Comparison of ENCODE assay signal across 9 cellular contexts in genomic region chr1:247906504-247907047, GRCh38. TPM values are rescaled to one million over a fixed set of nuclear protein-coding genes. Genes with fewer than 3 reads are reported as not detected.
A peak's percentile ranks its signal among the peaks of the same experiment; 100 is the strongest.
DNase-seq lines count a peak whose midpoint lies in the region; ATAC-seq, FAIRE-seq and TF ChIP-seq lines count a peak whose summit lies in the region.
"Had no signal": no experiment of that assay in that cellular context is flagged by ENCODE, and none has a peak within 500 bp of the region (broad histone marks: within the 10 kb centered on the region; RNA-seq: fewer than 3 reads in every experiment).

No MANE protein-coding gene starts in this region.

- H3K4me3 ChIP-seq in RWPE2 (ENCODE audit: severe bottlenecking) (no peak overlapping the region), endothelial cell of umbilical vein (replicated peaks in 1 of 3; ENCODE audit: insufficient read depth in 1 of 3, low read depth in 1 of 3, low read length in 3 of 3) (no peak overlapping the region), endodermal cell (ENCODE audit: low read length) (no peak overlapping the region)
- H3K4me3 ChIP-seq: SJSA1 had no signal

- no peaks in the 10 kb centered on the region for H3K27me3 Mint-ChIP-seq in activated CD4-positive, alpha-beta T cell treated with anti-CD3 and anti-CD28 coated beads for 36 hours
- no peaks in the 10 kb centered on the region for H3K27me3 Mint-ChIP-seq in endodermal cell (ENCODE audit: insufficient read depth)

- H3K9me1 ChIP-seq in endothelial cell of umbilical vein (replicated peaks; ENCODE audit: control insufficient read depth, extremely low read depth, insufficient read depth, low read length) = no peaks in the 10 kb centered on the region

- peak; percentile 93 for ATAC-seq in activated CD4-positive, alpha-beta T cell treated with anti-CD3 and anti-CD28 coated beads for 36 hours
- ATAC-seq in RWPE2 (ENCODE audit: low read depth) (peak; percentile 98), HG02870 (IDR thresholded peaks at IDR 0.05; ENCODE audit: unreplicated experiment) (no peak)

- TF ChIP-seq CTCF in RWPE2 (IDR thresholded peaks at IDR 0.05; ENCODE audit: poor library complexity, severe bottlenecking) (no peak), endothelial cell of umbilical vein (IDR thresholded peaks at IDR 0.05; ENCODE audit: extremely low read depth in 1 of 2, insufficient read depth in 1 of 2, low read depth in 1 of 2, low read length in 2 of 2) (no peak), endodermal cell (conservative IDR thresholded peaks at IDR 0.05) (no peak)

- H3K36me3 ChIP-seq in RWPE2 (ENCODE audit: low read depth) (no peaks in the 10 kb centered on the region), endothelial cell of umbilical vein (ENCODE audit: control insufficient read depth in 2 of 2, extremely low read depth in 1 of 2, insufficient read depth in 2 of 2, low read length in 2 of 2) (no peaks in the 10 kb centered on the region), endodermal cell (ENCODE audit: control insufficient read depth, insufficient read depth, low read length) (no peaks in the 10 kb centered on the region)
- H3K36me3 ChIP-seq: SJSA1 had no signal

- no peak for TF ChIP-seq POLR2A in endothelial cell of umbilical vein (IDR thresholded peaks at IDR 0.05; ENCODE audit: low read depth, low read length)

- H3K27ac ChIP-seq in RWPE2 (ENCODE audit: poor library complexity, severe bottlenecking) (no peak overlapping the region), endothelial cell of umbilical vein (ENCODE audit: insufficient read depth, low read depth, low read length) (no peak overlapping the region), endodermal cell (ENCODE audit: low read depth, low read length) (no peak overlapping the region)
- H3K27ac ChIP-seq: SJSA1 had no signal

- peak; percentile 50 for DNase-seq in activated CD4-positive, alpha-beta T cell treated with anti-CD3 and anti-CD28 coated beads for 36 hours
- no peak for DNase-seq in activated CD4-positive, alpha-beta T cell treated with anti-CD3 and anti-CD28 coated beads for 48 hours
- DNase-seq in RWPE2 (ENCODE audit: low spot score) (no peak), endothelial cell of umbilical vein (ENCODE audit: low read depth, low spot score) (peak; percentile 21), occipital lobe (lab: John Stamatoyannopoulos, UW) (no peak), endodermal cell (no peak)
- peak; percentile 22 for DNase-seq in stimulated activated CD4-positive, alpha-beta T cell treated with anti-CD3 and anti-CD28 coated beads, Interleukin-1b, Interleukin-23, amount 100 ng/mL, for 48 hours

- no peaks in the 10 kb centered on the region for H3K9me3 ChIP-seq in RWPE2 (ENCODE audit: severe bottlenecking)
- H3K9me3 ChIP-seq in endothelial cell of umbilical vein (replicated peaks; ENCODE audit: control insufficient read depth, insufficient read depth, low read length) = peaks cover 4% of the 10 kb centered on the region
- H3K9me3 ChIP-seq in endodermal cell (ENCODE audit: control insufficient read depth, low read length) = peaks cover 59% of the 10 kb centered on the region

- POLR2A ChIA-PET in activated CD4-positive, alpha-beta T cell treated with anti-CD3 and anti-CD28 coated beads for 36 hours (lab: Charles Lee) = interaction anchor here (0.6 kb wide), 1 partner anchor 516 kb away, joined by 6 read pairs; no protein-coding TSS in a partner anchor
- POLR2A ChIA-PET in endothelial cell of umbilical vein (lab: Charles Lee) = interaction anchor here (0.6 kb wide), 1 partner anchor 815 kb away, joined by 9 read pairs; no protein-coding TSS in a partner anchor

- BruUV-seq in endothelial cell of umbilical vein (replicated peaks; lab: Mats Ljungman, UMichigan) = no TSS peak

- H3K9ac ChIP-seq in endothelial cell of umbilical vein (replicated peaks; ENCODE audit: extremely low read depth, insufficient read depth, low read length) (no peak overlapping the region), endodermal cell (ENCODE audit: extremely low read depth, low read length, poor library complexity, severe bottlenecking) (no peak overlapping the region)

- peaks cover 33% of the 10 kb centered on the region for H3K4me1 Mint-ChIP-seq in activated CD4-positive, alpha-beta T cell treated with anti-CD3 and anti-CD28 coated beads for 36 hours
- no peaks in the 10 kb centered on the region for H3K4me1 Mint-ChIP-seq in endodermal cell

- H3K36me3 Mint-ChIP-seq in activated CD4-positive, alpha-beta T cell treated with anti-CD3 and anti-CD28 coated beads for 36 hours (ENCODE audit: low read depth) = no peaks in the 10 kb centered on the region
- H3K36me3 Mint-ChIP-seq in endodermal cell (ENCODE audit: low read depth) = peaks cover 5% of the 10 kb centered on the region

- H3K27ac Mint-ChIP-seq in activated CD4-positive, alpha-beta T cell treated with anti-CD3 and anti-CD28 coated beads for 36 hours = peak overlapping the region; percentile 61
- no peak overlapping the region for H3K27ac Mint-ChIP-seq in endodermal cell

- CTCF ChIA-PET in activated CD4-positive, alpha-beta T cell treated with anti-CD3 and anti-CD28 coated beads for 36 hours (lab: Charles Lee) = interaction anchor here (0.9 to 1.2 kb wide), 3 partner anchors 9 to 18 kb away, joined by 3 read pairs; partner anchors contain the start of gene OR2AJ1
- CTCF ChIA-PET in endothelial cell of umbilical vein (lab: Charles Lee) = no interaction called here

- dilution Hi-C loops in endothelial cell of umbilical vein (cut with MboI; ENCODE audit: extremely low pct_ligation_motif_present, low sequenced_read_pairs) = no loop called here

- peaks cover 8% of the 10 kb centered on the region for H3K9me3 Mint-ChIP-seq in activated CD4-positive, alpha-beta T cell treated with anti-CD3 and anti-CD28 coated beads for 36 hours (ENCODE audit: low read depth)
- H3K9me3 Mint-ChIP-seq in endodermal cell = peaks cover 81% of the 10 kb centered on the region

- H3K4me2 ChIP-seq in endothelial cell of umbilical vein (ENCODE audit: insufficient read depth, low read length) = no peak overlapping the region

- no peaks in the 10 kb centered on the region for H3K27me3 ChIP-seq in RWPE2 (ENCODE audit: insufficient read depth, poor library complexity, severe bottlenecking)
- H3K27me3 ChIP-seq in endothelial cell of umbilical vein (ENCODE audit: control insufficient read depth in 2 of 2, insufficient read depth in 2 of 2, low read length in 2 of 2) = no peaks in the 10 kb centered on the region
- no peaks in the 10 kb centered on the region for H3K27me3 ChIP-seq in endodermal cell (ENCODE audit: control insufficient read depth, insufficient read depth, low read length, poor library complexity, severe bottlenecking)
- H3K27me3 ChIP-seq: SJSA1 had no signal

- H3K4me1 ChIP-seq in RWPE2 (ENCODE audit: insufficient read depth, poor library complexity, severe bottlenecking) = no peaks in the 10 kb centered on the region
- no peaks in the 10 kb centered on the region for H3K4me1 ChIP-seq in endothelial cell of umbilical vein (ENCODE audit: control insufficient read depth, extremely low read depth, insufficient read depth, low read length)
- H3K4me1 ChIP-seq in endodermal cell (ENCODE audit: control insufficient read depth, insufficient read depth, low read length) = no peaks in the 10 kb centered on the region
- H3K4me1 ChIP-seq: SJSA1 had no signal

- intact Hi-C loops in activated CD4-positive, alpha-beta T cell treated with anti-CD3 and anti-CD28 coated beads for 36 hours (cut with DNase I, micrococcal nuclease) = loop anchor here (1.0 to 5.0 kb wide), 2 partner anchors 31 to 499 kb away; no protein-coding TSS in a partner anchor
- intact Hi-C loops in endothelial cell of umbilical vein (cut with micrococcal nuclease) = no loop called here

- H4K20me1 ChIP-seq in endothelial cell of umbilical vein (replicated peaks; ENCODE audit: control insufficient read depth, extremely low read depth, insufficient read depth, low read length) = no peaks in the 10 kb centered on the region

- H2AFZ ChIP-seq in endothelial cell of umbilical vein (ENCODE audit: low read depth, low read length) = no peak overlapping the region

- H3K4me3 Mint-ChIP-seq in activated CD4-positive, alpha-beta T cell treated with anti-CD3 and anti-CD28 coated beads for 36 hours = peak overlapping the region; percentile 53
- no peak overlapping the region for H3K4me3 Mint-ChIP-seq in endodermal cell

- no peaks in the 10 kb centered on the region for H3K79me2 ChIP-seq in endothelial cell of umbilical vein (ENCODE audit: control insufficient read depth, insufficient read depth, low read length)

- WGBS in endodermal cell (ENCODE audit: insufficient coverage in 1 of 2, insufficient read length in 1 of 2), 2 experiments = 64 to 88% methylated on average over 2 to 7 of the region's 7 CpGs

- no peak for FAIRE-seq in endothelial cell of umbilical vein (lab: Jason Lieb, UNC)

RNA-seq across cellular contexts. Expression of gene OR2W3, which starts 11.2 kb away (rescaled TPM):
- not detected for total RNA-seq in activated CD4-positive, alpha-beta T cell treated with anti-CD3 and anti-CD28 coated beads for 36 hours
- total RNA-seq in endothelial cell of umbilical vein (not detected in 2 replicates), occipital lobe (1.6 TPM), endodermal cell (1 to 10 TPM in 1 of 2 donors, under 1 TPM in 1; 0.29 to 1.6 TPM)
- not detected in 2 replicates for polyA plus RNA-seq in endothelial cell of umbilical vein
- not detected in 2 replicates for polyA plus RNA-seq in endothelial cell of umbilical vein (2011; cell fraction: cytosol; rRNA removed)
- not detected in 2 replicates for polyA plus RNA-seq in endothelial cell of umbilical vein (2011; cell fraction: nucleus; rRNA removed)
- not detected in 2 replicates for polyA plus RNA-seq in endothelial cell of umbilical vein (2012)
- not detected in 2 replicates for polyA minus RNA-seq in endothelial cell of umbilical vein
- not detected for polyA minus RNA-seq in endothelial cell of umbilical vein (2011; cell fraction: cytosol; rRNA and poly(A)+ RNA removed)
- not detected in 2 replicates for polyA minus RNA-seq in endothelial cell of umbilical vein (2011; cell fraction: nucleus; rRNA and poly(A)+ RNA removed)
- not detected for polyA plus RNA-seq in endodermal cell (2013, experiment 1 of 2)
- polyA plus RNA-seq in endodermal cell (2013, experiment 2 of 2) = not detected
- total RNA-seq: SJSA1 had no signal

RNA-seq across cellular contexts. Expression of gene OR2T8, which starts 13.5 kb away (rescaled TPM):
- not detected for total RNA-seq in activated CD4-positive, alpha-beta T cell treated with anti-CD3 and anti-CD28 coated beads for 36 hours
- total RNA-seq in endothelial cell of umbilical vein = not detected in 2 replicates
- not detected in 2 replicates for polyA plus RNA-seq in endothelial cell of umbilical vein
- polyA plus RNA-seq in endothelial cell of umbilical vein (2011; cell fraction: cytosol; rRNA removed) = not detected in 2 replicates
- polyA plus RNA-seq in endothelial cell of umbilical vein (2011; cell fraction: nucleus; rRNA removed) = not detected in 2 replicates
- not detected in 2 replicates for polyA plus RNA-seq in endothelial cell of umbilical vein (2012)
- not detected in 2 replicates for polyA minus RNA-seq in endothelial cell of umbilical vein
- polyA minus RNA-seq in endothelial cell of umbilical vein (2011; cell fraction: cytosol; rRNA and poly(A)+ RNA removed) = not detected
- polyA minus RNA-seq in endothelial cell of umbilical vein (2011; cell fraction: nucleus; rRNA and poly(A)+ RNA removed) = not detected in 2 replicates
- total RNA-seq in occipital lobe = not detected
- not detected for total RNA-seq in endodermal cell
- not detected for polyA plus RNA-seq in endodermal cell (2013, experiment 1 of 2)
- polyA plus RNA-seq in endodermal cell (2013, experiment 2 of 2) = not detected
- total RNA-seq: SJSA1 had no signal

RNA-seq across cellular contexts. Expression of gene OR2AJ1, which starts 18.1 kb away (rescaled TPM):
- total RNA-seq in activated CD4-positive, alpha-beta T cell treated with anti-CD3 and anti-CD28 coated beads for 36 hours = not detected
- not detected in 2 replicates for total RNA-seq in endothelial cell of umbilical vein
- not detected in 2 replicates for polyA plus RNA-seq in endothelial cell of umbilical vein
- polyA plus RNA-seq in endothelial cell of umbilical vein (2011; cell fraction: cytosol; rRNA removed) = not detected in 2 replicates
- not detected in 2 replicates for polyA plus RNA-seq in endothelial cell of umbilical vein (2011; cell fraction: nucleus; rRNA removed)
- polyA plus RNA-seq in endothelial cell of umbilical vein (2012) = not detected in 2 replicates
- polyA minus RNA-seq in endothelial cell of umbilical vein = not detected in 2 replicates
- polyA minus RNA-seq in endothelial cell of umbilical vein (2011; cell fraction: cytosol; rRNA and poly(A)+ RNA removed) = not detected
- not detected in 2 replicates for polyA minus RNA-seq in endothelial cell of umbilical vein (2011; cell fraction: nucleus; rRNA and poly(A)+ RNA removed)
- 0.16 TPM for total RNA-seq in occipital lobe
- not detected for total RNA-seq in endodermal cell
- not detected for polyA plus RNA-seq in endodermal cell (2013, experiment 1 of 2)
- polyA plus RNA-seq in endodermal cell (2013, experiment 2 of 2) = not detected
- total RNA-seq: SJSA1 had no signal

RNA-seq across cellular contexts. Expression of gene OR2L8, which starts 42.1 kb away (rescaled TPM):
- total RNA-seq in activated CD4-positive, alpha-beta T cell treated with anti-CD3 and anti-CD28 coated beads for 36 hours = not detected
- total RNA-seq in endothelial cell of umbilical vein (not detected in 2 replicates), occipital lobe (2.8 TPM), endodermal cell (not detected)
- polyA plus RNA-seq in endothelial cell of umbilical vein = not detected in 2 replicates
- not detected in 2 replicates for polyA plus RNA-seq in endothelial cell of umbilical vein (2011; cell fraction: cytosol; rRNA removed)
- not detected in 2 replicates for polyA plus RNA-seq in endothelial cell of umbilical vein (2011; cell fraction: nucleus; rRNA removed)
- not detected in 2 replicates for polyA plus RNA-seq in endothelial cell of umbilical vein (2012)
- polyA minus RNA-seq in endothelial cell of umbilical vein = 0.32 and 0.79 TPM in 2 replicates
- not detected for polyA minus RNA-seq in endothelial cell of umbilical vein (2011; cell fraction: cytosol; rRNA and poly(A)+ RNA removed)
- 0.67 and 1.5 TPM in 2 replicates for polyA minus RNA-seq in endothelial cell of umbilical vein (2011; cell fraction: nucleus; rRNA and poly(A)+ RNA removed)
- polyA plus RNA-seq in endodermal cell (2013, experiment 1 of 2) = not detected
- not detected for polyA plus RNA-seq in endodermal cell (2013, experiment 2 of 2)
- total RNA-seq: SJSA1 had no signal

RNA-seq across cellular contexts. Expression of gene TRIM58, which starts 49.6 kb away (rescaled TPM):
- under 1 TPM; 0.16 to 0.18 TPM for total RNA-seq in activated CD4-positive, alpha-beta T cell treated with anti-CD3 and anti-CD28 coated beads for 36 hours
- total RNA-seq in endothelial cell of umbilical vein = not detected in 2 replicates
- not detected in 2 replicates for polyA plus RNA-seq in endothelial cell of umbilical vein
- not detected in 2 replicates for polyA plus RNA-seq in endothelial cell of umbilical vein (2011; cell fraction: cytosol; rRNA removed)
- polyA plus RNA-seq in endothelial cell of umbilical vein (2011; cell fraction: nucleus; rRNA removed) = not detected in 2 replicates
- polyA plus RNA-seq in endothelial cell of umbilical vein (2012) = not detected in 2 replicates
- polyA minus RNA-seq in endothelial cell of umbilical vein = 0.19 TPM in 1 of 2 replicates, not detected in the other
- not detected for polyA minus RNA-seq in endothelial cell of umbilical vein (2011; cell fraction: cytosol; rRNA and poly(A)+ RNA removed)
- polyA minus RNA-seq in endothelial cell of umbilical vein (2011; cell fraction: nucleus; rRNA and poly(A)+ RNA removed) = not detected in 2 replicates
- 3.1 TPM for total RNA-seq in occipital lobe
- total RNA-seq in endodermal cell = 1 to 10 TPM; 1.7 to 1.8 TPM
- 0.46 TPM for polyA plus RNA-seq in endodermal cell (2013, experiment 1 of 2)
- 0.25 TPM for polyA plus RNA-seq in endodermal cell (2013, experiment 2 of 2)
- total RNA-seq: SJSA1 had no signal

Comparison
In these comparisons a context has a peak if more than half of its experiments do, and no peak if none do; other contexts are left out.
1. DNase-seq: peak in activated CD4-positive, alpha-beta T cell treated with anti-CD3 and anti-CD28 coated beads for 36 hours (single experiment), endothelial cell of umbilical vein (single experiment) and stimulated activated CD4-positive, alpha-beta T cell treated with anti-CD3 and anti-CD28 coated beads, Interleukin-1b, Interleukin-23, amount 100 ng/mL, for 48 hours (single experiment); none in activated CD4-positive, alpha-beta T cell treated with anti-CD3 and anti-CD28 coated beads for 48 hours (single experiment), RWPE2 (single experiment), occipital lobe (single experiment) and endodermal cell (single experiment).